In the genomic region with DNA sequence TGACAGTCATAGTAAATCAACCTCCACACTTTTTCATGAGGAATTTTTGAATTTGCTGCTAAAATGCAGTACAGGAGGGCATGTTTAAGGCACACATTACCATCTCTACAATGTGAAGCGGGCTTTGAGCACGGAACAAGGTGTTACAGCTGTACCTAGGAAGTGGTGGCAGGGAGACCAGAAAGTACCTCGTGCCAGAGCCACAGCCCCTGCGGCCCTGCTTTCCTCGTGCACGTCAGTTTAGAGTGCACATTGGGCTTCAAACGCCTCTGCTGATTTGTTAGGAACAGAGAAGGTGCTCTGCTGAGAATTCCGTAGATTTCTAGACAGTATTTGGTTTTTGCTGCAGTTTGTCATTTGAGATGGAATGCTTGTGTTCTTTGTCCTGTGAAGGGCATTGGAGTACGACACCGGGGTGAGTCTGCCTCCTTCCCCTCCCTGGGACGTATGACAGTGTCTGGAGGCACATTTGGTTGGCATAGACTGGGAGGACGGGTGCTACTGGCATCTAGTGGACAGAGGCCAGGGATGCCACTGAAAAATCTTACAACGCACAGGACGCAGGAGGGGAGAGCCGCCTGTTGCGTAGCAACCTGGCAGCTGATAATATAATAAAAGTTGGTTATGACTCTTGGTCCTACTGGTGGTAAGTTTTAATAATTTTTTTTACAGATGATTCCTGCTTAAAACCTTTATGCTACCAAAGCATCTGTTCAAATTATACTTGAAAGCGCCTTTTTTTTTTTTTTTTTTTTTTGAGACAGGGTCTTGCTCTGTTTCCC, we compare ENCODE assay signal across 9 cellular contexts.
DNase-seq lines count a peak whose midpoint lies in the region; ATAC-seq and TF ChIP-seq lines count a peak whose summit lies in the region.
"Had no signal": no experiment of that assay in that cellular context is flagged by ENCODE, and none has a peak within 500 bp of the region (broad histone marks: within the 10 kb centered on the region; RNA-seq: fewer than 3 reads in every experiment).

No MANE protein-coding gene starts in this region.

- no peak overlapping the region for H3K27ac ChIP-seq in brain microvascular endothelial cell

- H3K4me3 ChIP-seq in brain microvascular endothelial cell (ENCODE audit: low read depth, low read length) = no peak overlapping the region

- DNase-seq in NCI-H1092 treated with DMSO at 0.1 percent for 48 hours (lab: John Stamatoyannopoulos, UW) (peak; percentile 55), NCI-H1092 (lab: John Stamatoyannopoulos, UW) (no peak), NCI-H2196 treated with DMSO at 0.1 percent for 48 hours (lab: John Stamatoyannopoulos, UW; ENCODE audit: unreplicated experiment) (peak; percentile 92), brain microvascular endothelial cell (peak; percentile 33), kidney tubule cell (ENCODE audit: low spot score) (peak; percentile 92), superior temporal gyrus (ENCODE audit: extremely low spot score) (peak; percentile 86), LoVo (ENCODE audit: low spot score) (no peak)
- DNase-seq: activated T-cell treated with anti-CD3 and anti-CD28 coated beads, Interleukin-2, amount 50 U/mL, for 4 hours had no signal

- peak; percentile 68 for TF ChIP-seq CTCF in brain microvascular endothelial cell (IDR thresholded peaks at IDR 0.05; ENCODE audit: low read depth, low read length, missing control alignments)

- in situ Hi-C loops in brain microvascular endothelial cell (cut with HindIII; ENCODE audit: low pct_ligation_motif_present, low sequenced_read_pairs) = no loop called here

- no peaks in the 10 kb centered on the region for H3K36me3 ChIP-seq in brain microvascular endothelial cell (replicated peaks)

- no peaks in the 10 kb centered on the region for H3K27me3 ChIP-seq in brain microvascular endothelial cell (replicated peaks)

- ATAC-seq in GM19463 (IDR thresholded peaks at IDR 0.05; ENCODE audit: unreplicated experiment) = no peak

Comparison
In these comparisons a context has a peak if more than half of its experiments do, and no peak if none do; other contexts are left out.
1. DNase-seq: peak in NCI-H1092 treated with DMSO at 0.1 percent for 48 hours (single experiment), NCI-H2196 treated with DMSO at 0.1 percent for 48 hours (single experiment), brain microvascular endothelial cell (single experiment), kidney tubule cell (single experiment) and superior temporal gyrus (single experiment); none in NCI-H1092 (single experiment) and LoVo (single experiment).